Comparison of ENCODE assay signal across 6 cellular contexts in genomic region chr5:177403194-177403825, GRCh38. TPM values are rescaled to one million over a fixed set of nuclear protein-coding genes. Genes with fewer than 3 reads are reported as not detected.
DNase-seq lines count a peak whose midpoint lies in the region; ATAC-seq and TF ChIP-seq lines count a peak whose summit lies in the region.

No MANE protein-coding gene starts in this region.

- peak; percentile 3 for TF ChIP-seq CTCF in GM13977 (IDR thresholded peaks at IDR 0.05; ENCODE audit: extremely low read depth, insufficient read depth, missing control alignments)

- H3K9ac ChIP-seq in subcutaneous abdominal adipose tissue (ENCODE audit: low read length in 5 of 5), result peak overlapping the region in 1 of 5 donors; percentile 71

- intact Hi-C loops in left cardiac atrium (cut with DNase I), result loop anchor here in 1 of 2 donors (1.0 kb wide), 1 partner anchor 51 kb away; no protein-coding TSS in a partner anchor

- peaks cover 39 to 53% (median 42%) of the 10 kb centered on the region in 5 donors for H3K27me3 ChIP-seq in subcutaneous abdominal adipose tissue (ENCODE audit: control insufficient read depth in 5 of 5, insufficient read depth in 4 of 5, low read length in 5 of 5)

- no peaks in the 10 kb centered on the region for H3K9me3 ChIP-seq in subcutaneous abdominal adipose tissue (ENCODE audit: control insufficient read depth in 5 of 5, low read length in 5 of 5)

- H3K36me3 ChIP-seq in subcutaneous abdominal adipose tissue (ENCODE audit: control insufficient read depth in 5 of 5, insufficient read depth in 5 of 5, low read length in 5 of 5), result no peaks in the 10 kb centered on the region

- in situ Hi-C loops in GM13977 (cut with MboI; ENCODE audit: low pct_unique_long_range_greater_than_20kb, low sequenced_read_pairs, unreplicated experiment), result loop anchor here (10.0 kb wide), 1 partner anchor 51 kb away; no protein-coding TSS in a partner anchor

- peaks cover 0 to 48% (median 38%) of the 10 kb centered on the region in 5 donors for H3K4me1 ChIP-seq in subcutaneous abdominal adipose tissue (ENCODE audit: control insufficient read depth in 5 of 5, insufficient read depth in 5 of 5, low read length in 5 of 5)

- no peak overlapping the region for H3K27ac ChIP-seq in subcutaneous abdominal adipose tissue (ENCODE audit: low read depth, low read length)

- DNase-seq in GM13977 (ENCODE audit: low spot score) (peak; percentile 70), left cardiac atrium (no peak), NCI-H1436 treated with DMSO at 0.1 percent for 48 hours (lab: John Stamatoyannopoulos, UW) (no peak)

- peak overlapping the region in 4 of 5 donors; percentile 27 to 71 (median 66) for H3K4me3 ChIP-seq in subcutaneous abdominal adipose tissue (ENCODE audit: low read depth in 1 of 5, low read length in 5 of 5)

- ATAC-seq in HG03025 (IDR thresholded peaks at IDR 0.05; ENCODE audit: low FRiP score, unreplicated experiment) (peak; percentile 30), left cardiac atrium (peak; percentile 5 to 14)
- peak; percentile 11 to 14 for ATAC-seq in activated CD4-positive, CD25-positive, alpha-beta regulatory T cell treated with anti-CD3 and anti-CD28 coated beads, Interleukin-2, amount 50 U/mL, for 24 hours

RNA-seq across cellular contexts. Expression of gene PFN3, which starts 2.8 kb away (rescaled TPM):
- total RNA-seq in left cardiac atrium, result not detected

RNA-seq across cellular contexts. Expression of gene F12, which starts 6.1 kb away (rescaled TPM):
- under 1 TPM; 0.27 to 0.39 TPM for total RNA-seq in left cardiac atrium

RNA-seq across cellular contexts. Expression of gene SLC34A1, which starts 19.1 kb away (rescaled TPM):
- not detected for total RNA-seq in left cardiac atrium

RNA-seq across cellular contexts. Expression of gene GRK6, which starts 23.2 kb away (rescaled TPM):
- 10 to 100 TPM; 14.6 to 20.1 TPM for total RNA-seq in left cardiac atrium

RNA-seq across cellular contexts. Expression of gene PRR7, which starts 43.3 kb away (rescaled TPM):
- 1 to 10 TPM in 1 of 2 donors, under 1 TPM in 1; 0.59 to 1.6 TPM for total RNA-seq in left cardiac atrium
